ENCODE assay signal across 9 cellular contexts in the genomic region with DNA sequence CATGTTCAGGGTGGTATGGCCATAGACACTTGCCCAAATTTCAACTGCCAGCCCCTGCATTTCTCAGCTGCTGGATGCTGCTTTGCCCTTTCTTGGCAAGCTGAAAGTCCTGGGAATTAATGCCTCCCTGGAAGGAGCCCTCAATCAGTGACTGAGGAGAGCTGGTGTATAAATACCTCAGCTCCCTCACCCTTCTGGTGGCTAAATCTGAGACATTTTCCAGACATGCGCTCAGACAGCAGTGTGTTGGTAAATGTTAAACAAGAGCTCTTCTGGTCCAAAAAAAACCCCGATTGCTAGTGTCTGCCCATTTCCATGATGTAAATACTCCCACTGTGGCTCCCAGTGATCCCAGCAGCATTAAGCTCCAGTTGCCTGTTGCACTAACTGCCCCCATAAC. TPM values are rescaled to one million over a fixed set of nuclear protein-coding genes. Genes with fewer than 3 reads are reported as not detected.
"Had no signal": no experiment of that assay in that cellular context is flagged by ENCODE, and none has a peak within 500 bp of the region (broad histone marks: within the 10 kb centered on the region; RNA-seq: fewer than 3 reads in every experiment).

No MANE protein-coding gene starts in this region.

- H3K27ac ChIP-seq: HL-60 had no signal

- H3K4me3 ChIP-seq: GM23338, K562 had no signal

- H3K4me2 ChIP-seq: GM23338 had no signal

- DNase-seq: H9, HCEC 1CT, HFFc6 had no signal

- ATAC-seq: GM23338, HepG2, K562 had no signal

- H2AFZ ChIP-seq: GM23338 had no signal

RNA-seq across cellular contexts. Expression of a gene that starts 6.8 kb away (rescaled TPM):
- total RNA-seq: GM23338, H1, H9, K562 had no signal

RNA-seq across cellular contexts. Expression of a gene that starts 57.9 kb away (rescaled TPM):
- total RNA-seq: GM23338, H1, H9, HFFc6, HT1080, K562 had no signal
